ENCODE assay signal across 1 cellular context in genomic region chr6:37913210-37913609, GRCh38.
TF ChIP-seq lines count a peak whose summit lies in the region.

No MANE protein-coding gene starts in this region.

TF ChIP-seq in IMR-90, 13 proteins besides CTCF, POLR2A, EP300 and RAD21 (continued from another document):
- TF ChIP-seq USF2 (IDR thresholded peaks at IDR 0.05; ENCODE audit: low read depth, low read length), result no peak
- TF ChIP-seq CEBPB (IDR thresholded peaks at IDR 0.05; ENCODE audit: low read depth, low read length), result no peak
- TF ChIP-seq FOS (IDR thresholded peaks at IDR 0.05; ENCODE audit: low read depth, low read length), result no peak
- no peak for TF ChIP-seq NFE2L2 (IDR thresholded peaks at IDR 0.05; ENCODE audit: low read depth, low read length)
- no peak for TF ChIP-seq MAFK (IDR thresholded peaks at IDR 0.05; ENCODE audit: low read depth, low read length)
- no peak for TF ChIP-seq CHD1 (IDR thresholded peaks at IDR 0.05; ENCODE audit: low read depth, low read length)
- TF ChIP-seq SMC3 (IDR thresholded peaks at IDR 0.05; ENCODE audit: low read depth, low read length), result no peak
- TF ChIP-seq MXI1 (IDR thresholded peaks at IDR 0.05; ENCODE audit: borderline replicate concordance, low read depth, low read length), result no peak
- TF ChIP-seq MAZ (IDR thresholded peaks at IDR 0.05; ENCODE audit: borderline replicate concordance, low read depth, low read length), result no peak
- no peak for TF ChIP-seq RCOR1 (IDR thresholded peaks at IDR 0.05; ENCODE audit: insufficient replicate concordance, low read length)
